18 cellular contexts compared by ENCODE assay signal in the genomic region with DNA sequence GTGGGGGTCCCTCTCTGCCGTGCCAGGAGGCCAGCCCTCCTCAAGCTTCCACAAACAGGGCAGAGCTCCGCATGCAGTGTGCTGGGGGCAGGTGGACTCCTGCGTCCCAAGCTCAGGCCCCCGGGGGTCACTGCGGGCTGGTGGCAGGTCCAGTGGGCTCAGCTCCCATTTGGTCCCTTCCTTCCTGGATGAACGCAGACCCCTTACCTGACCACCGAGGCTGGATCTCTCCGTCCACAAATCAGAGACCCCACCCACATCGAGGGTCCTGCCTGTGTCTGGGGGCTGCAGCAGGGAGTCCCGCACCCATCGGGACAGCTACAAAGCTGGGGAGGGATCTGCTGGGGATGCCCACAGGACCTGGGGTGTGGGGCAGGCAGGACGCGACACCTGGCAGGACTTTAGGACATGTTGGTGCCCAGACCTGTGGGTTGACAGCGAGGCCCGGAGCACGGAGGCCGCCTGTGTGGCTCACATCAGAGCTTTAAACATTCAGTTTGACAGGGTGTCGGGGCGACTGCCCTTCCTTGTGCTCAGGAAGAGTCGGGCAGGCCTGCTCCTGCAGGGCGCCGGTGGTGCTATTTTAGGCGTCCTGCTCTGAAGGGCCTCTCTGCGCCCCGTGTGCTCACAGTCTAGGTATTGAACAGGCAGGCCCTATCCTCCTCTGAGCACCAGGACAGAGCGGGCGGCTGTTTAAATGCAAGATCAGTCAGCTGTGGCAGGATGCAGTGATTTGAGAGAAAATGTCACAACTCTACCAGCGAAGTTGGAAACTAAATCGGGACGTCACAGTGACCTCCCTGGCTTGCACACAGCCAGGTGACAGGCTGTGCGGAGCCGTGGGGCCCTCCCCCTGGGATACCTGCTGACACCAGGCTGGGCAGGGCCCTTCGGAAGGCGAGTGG. TPM values are rescaled to one million over a fixed set of nuclear protein-coding genes. Genes with fewer than 3 reads are reported as not detected.
DNase-seq lines count a peak whose midpoint lies in the region; ATAC-seq and TF ChIP-seq lines count a peak whose summit lies in the region.
"Had no signal": no experiment of that assay in that cellular context is flagged by ENCODE, and none has a peak within 500 bp of the region (broad histone marks: within the 10 kb centered on the region; RNA-seq: fewer than 3 reads in every experiment).

No MANE protein-coding gene starts in this region.

- H3K4me2 ChIP-seq in neural progenitor cell = no peak overlapping the region
- H3K4me2 ChIP-seq: A549 had no signal

- H3K27ac ChIP-seq in cardiac muscle cell (peak overlapping the region; percentile 84), right atrium auricular region (no peak overlapping the region), endodermal cell (ENCODE audit: low read depth, low read length) (no peak overlapping the region), neural progenitor cell (no peak overlapping the region), tibial artery (no peak overlapping the region)
- H3K27ac ChIP-seq: A549, RWPE1 had no signal

- H2AFZ ChIP-seq in neural progenitor cell (replicated peaks) = no peak overlapping the region

- no peak for ATAC-seq in HG02840 (IDR thresholded peaks at IDR 0.05; ENCODE audit: low FRiP score, unreplicated experiment)
- ATAC-seq in HG03045 (IDR thresholded peaks at IDR 0.05; ENCODE audit: unreplicated experiment) = no peak
- ATAC-seq: A549, HCT116, K562 had no signal

- H3K27me3 Mint-ChIP-seq in endodermal cell (ENCODE audit: insufficient read depth) (peaks cover 3% of the 10 kb centered on the region), neural progenitor cell (ENCODE audit: insufficient read depth, low read depth) (peaks cover 15% of the 10 kb centered on the region)

- peak in 1 of 2 donors; percentile 82 for DNase-seq in cardiac muscle cell (ENCODE audit: low read depth in 1 of 2, low spot score in 1 of 2)
- DNase-seq in right atrium auricular region (ENCODE audit: low spot score) = no peak
- peak; percentile 28 for DNase-seq in endodermal cell
- no peak for DNase-seq in neural progenitor cell (ENCODE audit: low spot score)
- DNase-seq in tibial artery = peak; percentile 15 to 54
- DNase-seq: CD4-positive, CD25-positive, alpha-beta regulatory T cell; DMS79 treated with DMSO at 0.1 percent for 48 hours; GDM1; NCI-H1436 treated with DMSO at 0.1 percent for 48 hours; NCI-H345; NCI-H526 treated with DMSO at 0.1 percent for 48 hours; NK-92 treated with Interleukin-12 subunit alpha and Interleukin-12 subunit beta, amount 100 ng/mL, for 24 hours had no signal

- peaks cover 9% of the 10 kb centered on the region for H3K4me1 Mint-ChIP-seq in endodermal cell
- peaks cover 22% of the 10 kb centered on the region for H3K4me1 Mint-ChIP-seq in neural progenitor cell

- TF ChIP-seq CTCF in cardiac muscle cell (IDR thresholded peaks at IDR 0.05; ENCODE audit: low read depth, low read length) (no peak), right atrium auricular region (IDR thresholded peaks at IDR 0.05) (no peak), endodermal cell (conservative IDR thresholded peaks at IDR 0.05) (no peak), neural progenitor cell (IDR thresholded peaks at IDR 0.05) (no peak), tibial artery (IDR thresholded peaks at IDR 0.05) (no peak)

- H3K27ac Mint-ChIP-seq in endodermal cell (no peak overlapping the region), neural progenitor cell (peak overlapping the region; percentile 28)
- H3K27ac Mint-ChIP-seq: CD4-positive, CD25-positive, alpha-beta regulatory T cell had no signal

- no peaks in the 10 kb centered on the region for H4K20me1 ChIP-seq in neural progenitor cell (ENCODE audit: low read depth)

- H3K4me3 ChIP-seq in cardiac muscle cell (no peak overlapping the region), right atrium auricular region (no peak overlapping the region), endodermal cell (ENCODE audit: low read length) (no peak overlapping the region), neural progenitor cell (no peak overlapping the region), tibial artery (no peak overlapping the region)
- H3K4me3 ChIP-seq: A549, K562 had no signal

- no peak overlapping the region for H3K9ac ChIP-seq in endodermal cell (ENCODE audit: extremely low read depth, low read length, poor library complexity, severe bottlenecking)
- no peak overlapping the region for H3K9ac ChIP-seq in neural progenitor cell

- 94% methylated on average over 23 to 34 of the region's 34 CpGs for WGBS in endodermal cell (ENCODE audit: insufficient coverage in 1 of 2, insufficient read length in 1 of 2), 2 experiments

- H3F3A ChIP-seq in neural progenitor cell (ENCODE audit: low read depth) = no peaks in the 10 kb centered on the region

- intact Hi-C loops in tibial artery (cut with DNase I; ENCODE audit: low total_unique reads) = no loop called here

- peaks cover 35% of the 10 kb centered on the region for H3K4me1 ChIP-seq in cardiac muscle cell (ENCODE audit: low read depth)
- peaks cover 0 to 23% of the 10 kb centered on the region in 2 donors for H3K4me1 ChIP-seq in right atrium auricular region
- H3K4me1 ChIP-seq in endodermal cell (ENCODE audit: control insufficient read depth, insufficient read depth, low read length) = peaks cover 2% of the 10 kb centered on the region
- peaks cover 4% of the 10 kb centered on the region for H3K4me1 ChIP-seq in neural progenitor cell
- H3K4me1 ChIP-seq in tibial artery = peaks cover 0 to 5% (median 2%) of the 10 kb centered on the region in 4 donors
- H3K4me1 ChIP-seq: A549 had no signal

- no peaks in the 10 kb centered on the region for H3K36me3 Mint-ChIP-seq in endodermal cell (ENCODE audit: low read depth)
- no peaks in the 10 kb centered on the region for H3K36me3 Mint-ChIP-seq in neural progenitor cell
- H3K36me3 Mint-ChIP-seq: CD4-positive, CD25-positive, alpha-beta regulatory T cell had no signal

- peaks cover under 1% of the 10 kb centered on the region for H3K27me3 ChIP-seq in cardiac muscle cell
- H3K27me3 ChIP-seq in right atrium auricular region = no peaks in the 10 kb centered on the region
- no peaks in the 10 kb centered on the region for H3K27me3 ChIP-seq in endodermal cell (ENCODE audit: control insufficient read depth, insufficient read depth, low read length, poor library complexity, severe bottlenecking)
- H3K27me3 ChIP-seq in neural progenitor cell = peaks cover 10% of the 10 kb centered on the region
- peaks cover 0 to 28% of the 10 kb centered on the region in 2 donors for H3K27me3 ChIP-seq in tibial artery

- no peak overlapping the region for H3K4me3 Mint-ChIP-seq in endodermal cell
- H3K4me3 Mint-ChIP-seq in neural progenitor cell = no peak overlapping the region

- H3K9me3 Mint-ChIP-seq in endodermal cell = no peaks in the 10 kb centered on the region
- no peaks in the 10 kb centered on the region for H3K9me3 Mint-ChIP-seq in neural progenitor cell
- H3K9me3 Mint-ChIP-seq: CD4-positive, CD25-positive, alpha-beta regulatory T cell had no signal

- H3K79me2 ChIP-seq in neural progenitor cell (ENCODE audit: low read depth) = no peaks in the 10 kb centered on the region

- H3K9me3 ChIP-seq in cardiac muscle cell (ENCODE audit: low read depth) (no peaks in the 10 kb centered on the region), right atrium auricular region (no peaks in the 10 kb centered on the region), endodermal cell (ENCODE audit: control insufficient read depth, low read length) (no peaks in the 10 kb centered on the region), neural progenitor cell (ENCODE audit: low read depth) (no peaks in the 10 kb centered on the region), tibial artery (no peaks in the 10 kb centered on the region)
- H3K9me3 ChIP-seq: A549 had no signal

- H3K36me3 ChIP-seq in cardiac muscle cell = no peaks in the 10 kb centered on the region
- H3K36me3 ChIP-seq in right atrium auricular region = no peaks in the 10 kb centered on the region
- H3K36me3 ChIP-seq in endodermal cell (ENCODE audit: control insufficient read depth, insufficient read depth, low read length) = no peaks in the 10 kb centered on the region
- H3K36me3 ChIP-seq in neural progenitor cell = no peaks in the 10 kb centered on the region
- no peaks in the 10 kb centered on the region for H3K36me3 ChIP-seq in tibial artery

RNA-seq across cellular contexts. Expression of gene CFAP46, which starts 15.9 kb away (rescaled TPM):
- total RNA-seq in cardiac muscle cell = 2.8 and 3.0 TPM in 2 replicates
- 4.5 and 5.5 TPM in 2 replicates for polyA plus RNA-seq in cardiac muscle cell
- 1 to 10 TPM in 1 of 2 donors, under 1 TPM in 1; 0.35 to 1.5 TPM for total RNA-seq in right atrium auricular region
- total RNA-seq in endodermal cell = 10 to 100 TPM in 1 of 2 donors, 1 to 10 TPM in 1; 9.9 to 10.5 TPM
- 4.3 TPM for polyA plus RNA-seq in endodermal cell (2013, experiment 1 of 2)
- polyA plus RNA-seq in endodermal cell (2013, experiment 2 of 2) = 2.9 TPM
- 1.6 and 4.6 TPM in 2 replicates for total RNA-seq in neural progenitor cell (ENCODE audit: low replicate concordance)
- total RNA-seq: CD4-positive, CD25-positive, alpha-beta regulatory T cell; K562 had no signal
- polyA plus RNA-seq: CD4-positive, CD25-positive, alpha-beta regulatory T cell; K562 had no signal

Comparison
In these comparisons a context has a peak if more than half of its experiments do, and no peak if none do; other contexts are left out.
1. DNase-seq: peak in endodermal cell (single experiment) and tibial artery (2 of 2); none in right atrium auricular region (single experiment) and neural progenitor cell (single experiment).